1 cellular context compared by ENCODE assay signal in the genomic region with DNA sequence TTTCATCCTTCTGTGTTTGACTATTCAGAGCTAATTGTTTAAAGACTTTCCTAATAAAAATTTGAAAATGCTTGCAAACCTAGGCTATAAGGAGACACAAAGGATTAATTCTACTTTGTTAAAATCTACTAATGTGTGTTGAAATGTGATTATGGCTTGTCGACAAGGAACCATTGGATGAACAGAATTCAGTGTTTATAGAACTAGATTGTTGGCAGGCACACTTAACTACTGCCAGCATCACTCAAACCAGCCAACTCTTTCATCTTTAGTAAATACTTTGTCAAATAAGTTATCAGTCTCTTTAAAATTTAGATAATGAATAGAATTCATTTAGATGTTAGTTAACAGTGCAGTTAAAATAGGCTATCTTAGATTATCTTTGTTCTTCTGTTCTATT.
TF ChIP-seq lines count a peak whose summit lies in the region.

No MANE protein-coding gene starts in this region.

TF ChIP-seq in HepG2, 621 proteins besides CTCF, POLR2A, EP300 and RAD21:
- TF ChIP-seq BATF2 (CRISPR knock-in tag; IDR thresholded peaks at IDR 0.05) (no peak), EHMT2 (IDR thresholded peaks at IDR 0.05; ENCODE audit: borderline replicate concordance, low read depth, low read length) (no peak), CENPT (CRISPR knock-in tag; IDR thresholded peaks at IDR 0.05; ENCODE audit: low read depth) (no peak), ZNF326 (CRISPR knock-in tag; IDR thresholded peaks at IDR 0.05; ENCODE audit: borderline replicate concordance) (no peak), ZNF136 (CRISPR knock-in tag; IDR thresholded peaks at IDR 0.05; ENCODE audit: low read depth) (no peak)
- TF ChIP-seq, protein P1, sequence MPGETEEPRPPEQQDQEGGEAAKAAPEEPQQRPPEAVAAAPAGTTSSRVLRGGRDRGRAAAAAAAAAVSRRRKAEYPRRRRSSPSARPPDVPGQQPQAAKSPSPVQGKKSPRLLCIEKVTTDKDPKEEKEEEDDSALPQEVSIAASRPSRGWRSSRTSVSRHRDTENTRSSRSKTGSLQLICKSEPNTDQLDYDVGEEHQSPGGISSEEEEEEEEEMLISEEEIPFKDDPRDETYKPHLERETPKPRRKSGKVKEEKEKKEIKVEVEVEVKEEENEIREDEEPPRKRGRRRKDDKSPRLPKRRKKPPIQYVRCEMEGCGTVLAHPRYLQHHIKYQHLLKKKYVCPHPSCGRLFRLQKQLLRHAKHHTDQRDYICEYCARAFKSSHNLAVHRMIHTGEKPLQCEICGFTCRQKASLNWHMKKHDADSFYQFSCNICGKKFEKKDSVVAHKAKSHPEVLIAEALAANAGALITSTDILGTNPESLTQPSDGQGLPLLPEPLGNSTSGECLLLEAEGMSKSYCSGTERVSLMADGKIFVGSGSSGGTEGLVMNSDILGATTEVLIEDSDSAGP (CRISPR knock-in tag; IDR thresholded peaks at IDR 0.05; ENCODE audit: borderline replicate concordance) = no peak
TF ChIP-seq in HepG2: peak in this region for 0.
